ENCODE assay signal across 19 cellular contexts in genomic region chr12:51067229-51067628, GRCh38.
"Had no signal": no experiment of that assay in that cellular context is flagged by ENCODE, and none has a peak within 500 bp of the region (broad histone marks: within the 10 kb centered on the region; RNA-seq: fewer than 3 reads in every experiment).

No MANE protein-coding gene starts in this region.

- H3K36me3 ChIP-seq: uterus had no signal

- H3K4me1 ChIP-seq: heart right ventricle, suprapubic skin, thyroid gland, upper lobe of left lung, uterus had no signal

- DNase-seq: effector CD8-positive, alpha-beta T cell; heart right ventricle; hypothalamus; islet precursor cell; mammary epithelial cell; naive thymus-derived CD4-positive, alpha-beta T cell; sigmoid colon; stimulated activated CD4-positive, alpha-beta T cell treated with anti-CD3 and anti-CD28 coated beads, Interleukin-12 subunit alpha, Interleukin-12 subunit beta, amount 100 ng/mL, for 4 hours; stimulated activated naive CD8-positive, alpha-beta T cell treated with anti-CD3 and anti-CD28 coated beads, Interleukin-15, Interleukin-2, amounts not matched to agents 100 U/mL and 50 U/mL, for 24 hours; thyroid gland; upper lobe of left lung; uterus had no signal

- ATAC-seq: esophagus mucosa; heart right ventricle; left lobe of liver; naive thymus-derived CD4-positive, alpha-beta T cell; stimulated activated naive CD8-positive, alpha-beta T cell treated with anti-CD3 and anti-CD28 coated beads, Interleukin-15, Interleukin-2, amounts not matched to agents 100 U/mL and 50 U/mL, for 24 hours had no signal

- H3K27ac ChIP-seq: coronary artery, heart right ventricle, neutrophil, sigmoid colon, skin epidermis, suprapubic skin, thyroid gland, upper lobe of left lung, uterus had no signal

- H3K27me3 ChIP-seq: heart right ventricle, neutrophil, sigmoid colon, suprapubic skin, thyroid gland, upper lobe of left lung, uterus had no signal

- H3K9me3 ChIP-seq: heart right ventricle, neutrophil, sigmoid colon, suprapubic skin, thyroid gland, upper lobe of left lung, uterus had no signal

- H3K4me3 ChIP-seq: coronary artery, heart right ventricle, sigmoid colon, skin epidermis, suprapubic skin, thyroid gland, upper lobe of left lung, uterus had no signal

- H3K9me3 Mint-ChIP-seq: naive thymus-derived CD4-positive, alpha-beta T cell had no signal

- H3K27me3 Mint-ChIP-seq: naive thymus-derived CD4-positive, alpha-beta T cell had no signal

- H3K4me3 Mint-ChIP-seq: naive thymus-derived CD4-positive, alpha-beta T cell had no signal

- FAIRE-seq: frontal cortex had no signal
